Comparison of ENCODE assay signal across 9 cellular contexts in the genomic region with DNA sequence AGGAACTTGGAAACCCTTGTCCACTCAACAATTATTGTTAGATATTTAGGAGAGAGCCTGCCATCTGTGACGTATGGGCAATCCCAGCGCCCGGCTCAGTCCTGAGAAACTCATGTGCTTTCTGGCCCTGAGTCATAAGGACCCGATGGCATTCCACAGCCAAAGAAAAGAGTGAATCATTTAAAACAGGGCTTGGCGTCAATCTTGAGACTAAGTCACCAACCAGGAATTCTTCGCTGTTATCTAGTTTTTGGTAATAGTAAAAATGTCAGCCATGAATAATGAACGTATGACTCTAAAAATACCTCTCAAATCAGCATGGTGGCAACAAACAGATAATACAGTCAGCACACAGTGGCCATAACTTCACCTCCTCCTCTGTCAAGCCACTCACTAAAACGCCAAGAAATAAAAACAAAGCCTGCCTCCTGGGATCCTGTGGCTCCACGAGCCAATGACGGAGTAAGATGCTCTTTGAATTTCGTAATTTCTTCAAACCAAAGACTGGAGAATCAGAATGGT.
DNase-seq lines count a peak whose midpoint lies in the region; ATAC-seq and TF ChIP-seq lines count a peak whose summit lies in the region.
"Had no signal": no experiment of that assay in that cellular context is flagged by ENCODE, and none has a peak within 500 bp of the region (broad histone marks: within the 10 kb centered on the region; RNA-seq: fewer than 3 reads in every experiment).

No MANE protein-coding gene starts in this region.

- no peak overlapping the region for H3K27ac ChIP-seq in spleen
- H3K27ac ChIP-seq: HL-60 had no signal

- H3K9me3 ChIP-seq in spleen, result peaks cover 0 to 5% (median 0%) of the 10 kb centered on the region in 8 donors

- peak; percentile 66 for ATAC-seq in omental fat pad (ENCODE audit: low FRiP score)

- H3K4me3 ChIP-seq in fibroblast of mammary gland (ENCODE audit: control insufficient read depth, low read depth, low read length), result no peak overlapping the region
- no peak overlapping the region for H3K4me3 ChIP-seq in spleen

- H3K36me3 ChIP-seq in spleen, result no peaks in the 10 kb centered on the region

- intact Hi-C loops in spleen (cut with DNase I; ENCODE audit: low total_unique reads), result no loop called here

- WGBS in spleen, 5 donors, result 80 to 89% (median 84%) methylated on average over 11 of the region's 11 CpGs

- H3K4me1 ChIP-seq in spleen, result no peaks in the 10 kb centered on the region

- peak; percentile 92 for DNase-seq in AG08396 (ENCODE audit: low spot score)
- DNase-seq in RKO (ENCODE audit: low spot score), result peak; percentile 91
- peak; percentile 100 for DNase-seq in fibroblast of mammary gland (ENCODE audit: low read depth)
- DNase-seq in omental fat pad (ENCODE audit: low spot score), result no peak
- no peak for DNase-seq in activated naive CD4-positive, alpha-beta T cell treated with Interleukin-2 at 50 U/mL for 16 hours
- DNase-seq in NCI-H69 (lab: John Stamatoyannopoulos, UW), result no peak
- no peak for DNase-seq in spleen
- no peak for DNase-seq in cerebellar cortex (ENCODE audit: low spot score)

- no peak for TF ChIP-seq POLR2A in spleen (IDR thresholded peaks at IDR 0.05)

- peaks cover 0 to 4% (median 0%) of the 10 kb centered on the region in 7 donors for H3K27me3 ChIP-seq in spleen (replicated peaks in 1 of 7)

- no peak for TF ChIP-seq CTCF in fibroblast of mammary gland (conservative IDR thresholded peaks at IDR 0.05; ENCODE audit: control insufficient read depth, insufficient read depth, low read depth, low read length)
- no peak for TF ChIP-seq CTCF in omental fat pad (IDR thresholded peaks at IDR 0.05)
- TF ChIP-seq CTCF in spleen (IDR thresholded peaks at IDR 0.05 in 8 of 11, conservative IDR thresholded peaks at IDR 0.05 in 3 of 11), result no peak

Comparison
In these comparisons a context has a peak if more than half of its experiments do, and no peak if none do; other contexts are left out.
1. DNase-seq: peak in AG08396 (single experiment), RKO (single experiment) and fibroblast of mammary gland (single experiment); none in omental fat pad (single experiment), activated naive CD4-positive, alpha-beta T cell treated with Interleukin-2 at 50 U/mL for 16 hours (single experiment), NCI-H69 (single experiment), spleen (single experiment) and cerebellar cortex (single experiment).